In genomic region chr1:244970236-244970652, GRCh38 we compare ENCODE assay signal across 8 cellular contexts.
DNase-seq lines count a peak whose midpoint lies in the region; ATAC-seq and TF ChIP-seq lines count a peak whose summit lies in the region.

No MANE protein-coding gene starts in this region.

- TF ChIP-seq CTCF in GM20000 (IDR thresholded peaks at IDR 0.05; ENCODE audit: extremely low read depth, missing control alignments) = no peak
- TF ChIP-seq CTCF in omental fat pad (IDR thresholded peaks at IDR 0.05) = no peak

- peak; percentile 86 for DNase-seq in Caki2 (ENCODE audit: low read depth)
- peak; percentile 81 for DNase-seq in GM20000 (ENCODE audit: low spot score)
- DNase-seq in NCI-H82 treated with DMSO at 0.1 percent for 48 hours (lab: John Stamatoyannopoulos, UW; ENCODE audit: unreplicated experiment) = peak; percentile 91
- DNase-seq in activated T-cell treated with anti-CD3 and anti-CD28 coated beads for 1 hour (ENCODE audit: low read depth) = peak; percentile 53
- DNase-seq in fibroblast of the conjunctiva (ENCODE audit: low read depth) = peak; percentile 69
- DNase-seq in omental fat pad (ENCODE audit: low spot score) = no peak
- no peak for DNase-seq in germinal center (ENCODE audit: low spot score)

- in situ Hi-C loops in Caki2 (cut with HindIII; ENCODE audit: low pct_unique_long_range_greater_than_20kb, low sequenced_read_pairs) = no loop called here

- peak; percentile 67 for ATAC-seq in HG03571 (IDR thresholded peaks at IDR 0.05; ENCODE audit: unreplicated experiment)
- peak; percentile 62 for ATAC-seq in omental fat pad (ENCODE audit: low FRiP score)

Comparison
In these comparisons a context has a peak if more than half of its experiments do, and no peak if none do; other contexts are left out.
1. DNase-seq: peak in Caki2 (single experiment), GM20000 (single experiment), NCI-H82 treated with DMSO at 0.1 percent for 48 hours (single experiment), activated T-cell treated with anti-CD3 and anti-CD28 coated beads for 1 hour (single experiment) and fibroblast of the conjunctiva (single experiment); none in omental fat pad (single experiment) and germinal center (single experiment).